In genomic region chrX:119664877-119665276, GRCh38 we compare ENCODE assay signal across 8 cellular contexts. TPM values are rescaled to one million over a fixed set of nuclear protein-coding genes. Genes with fewer than 3 reads are reported as not detected.
DNase-seq lines count a peak whose midpoint lies in the region; ATAC-seq and TF ChIP-seq lines count a peak whose summit lies in the region.
"Not testable (repeated sequence)": the region's sequence is repeated elsewhere in the genome, so short reads cannot be mapped to it uniquely, and the experiment has no call there.

No MANE protein-coding gene starts in this region.

- not testable (repeated sequence) for H3K79me2 ChIP-seq in OCI-LY1 (ENCODE audit: insufficient read depth, low read length)

- DNase-seq in GM13977 (ENCODE audit: low spot score): peak; percentile 29
- DNase-seq in activated T-cell treated with anti-CD3 and anti-CD28 coated beads, Interleukin-2, amount 50 U/mL, for 72 hours: not testable (repeated sequence)
- DNase-seq in naive B cell: peak; percentile 49

- H3K4me1 ChIP-seq in BLaER1: peaks cover 94% of the 10 kb centered on the region
- peaks cover 35% of the 10 kb centered on the region for H3K4me1 ChIP-seq in OCI-LY1 (ENCODE audit: insufficient read depth, low read length, severe bottlenecking)

- not testable (repeated sequence) for H3F3A ChIP-seq in OCI-LY1 (ENCODE audit: insufficient read depth, low read length)

- not testable (repeated sequence) for H3K27me3 Mint-ChIP-seq in IgD-negative memory B cell; activated T-cell treated with anti-CD3 and anti-CD28 coated beads, Interleukin-2, amount 50 U/mL, for 72 hours (ENCODE audit: low read depth); naive B cell; stimulated activated naive CD8-positive, alpha-beta T cell treated with anti-CD3 and anti-CD28 coated beads, Interleukin-15, Interleukin-2, amounts not matched to agents 100 ng/mL and 50 ng/mL, for 24 hours

- 0 out of 2 replicates have a peak overlapping the region, but pooled peaks have one; percentile 9 for H3K4me3 ChIP-seq in BLaER1
- not testable (repeated sequence) for H3K4me3 ChIP-seq in OCI-LY1 (ENCODE audit: low read depth, low read length, poor library complexity, severe bottlenecking)

- H3K27ac Mint-ChIP-seq in IgD-negative memory B cell (peak overlapping the region; percentile 79 to 97 (median 80)), naive B cell (peak overlapping the region; percentile 28 to 96 (median 90))
- H3K27ac Mint-ChIP-seq in activated T-cell treated with anti-CD3 and anti-CD28 coated beads, Interleukin-2, amount 50 U/mL, for 72 hours: peak overlapping the region; percentile 46
- peak overlapping the region; percentile 16 for H3K27ac Mint-ChIP-seq in stimulated activated naive CD8-positive, alpha-beta T cell treated with anti-CD3 and anti-CD28 coated beads, Interleukin-15, Interleukin-2, amounts not matched to agents 100 ng/mL and 50 ng/mL, for 24 hours

- not testable (repeated sequence) for H3K36me3 Mint-ChIP-seq in IgD-negative memory B cell
- H3K36me3 Mint-ChIP-seq in activated T-cell treated with anti-CD3 and anti-CD28 coated beads, Interleukin-2, amount 50 U/mL, for 72 hours (ENCODE audit: insufficient read depth in 2 of 2): peaks cover 10 to 44% of the 10 kb centered on the region in 2 donors
- peaks cover 10 to 22% of the 10 kb centered on the region in 2 donors for H3K36me3 Mint-ChIP-seq in naive B cell
- peaks cover 43% of the 10 kb centered on the region for H3K36me3 Mint-ChIP-seq in stimulated activated naive CD8-positive, alpha-beta T cell treated with anti-CD3 and anti-CD28 coated beads, Interleukin-15, Interleukin-2, amounts not matched to agents 100 ng/mL and 50 ng/mL, for 24 hours (ENCODE audit: low read depth)

- not testable (repeated sequence) for H2AFZ ChIP-seq in OCI-LY1 (ENCODE audit: low read length)

- not testable (repeated sequence) for TF ChIP-seq CTCF in GM13977 (IDR thresholded peaks at IDR 0.05; ENCODE audit: extremely low read depth, insufficient read depth, missing control alignments); OCI-LY1 (IDR thresholded peaks at IDR 0.05; ENCODE audit: low read length)

- H3K27ac ChIP-seq in BLaER1 (peak overlapping the region; percentile 87), OCI-LY1 (ENCODE audit: low read depth, low read length, poor library complexity, severe bottlenecking) (peak overlapping the region; percentile 94)

- H4K20me1 ChIP-seq in BLaER1; OCI-LY1 (ENCODE audit: insufficient read depth, low read length): not testable (repeated sequence)

- not testable (repeated sequence) for H3K9me2 ChIP-seq in OCI-LY1 (ENCODE audit: low read depth, low read length)

- H3K4me3 Mint-ChIP-seq in IgD-negative memory B cell (peak overlapping the region; percentile 60 to 95 (median 80)), naive B cell (peak overlapping the region in 7 of 8 donors; percentile 59 to 89 (median 84))
- not testable (repeated sequence) for H3K4me3 Mint-ChIP-seq in activated T-cell treated with anti-CD3 and anti-CD28 coated beads, Interleukin-2, amount 50 U/mL, for 72 hours; stimulated activated naive CD8-positive, alpha-beta T cell treated with anti-CD3 and anti-CD28 coated beads, Interleukin-15, Interleukin-2, amounts not matched to agents 100 ng/mL and 50 ng/mL, for 24 hours

- ATAC-seq in GM19463 (IDR thresholded peaks at IDR 0.05; ENCODE audit: unreplicated experiment) (peak; percentile 51), naive B cell (ENCODE audit: low read depth in 2 of 2) (peak; percentile 59 to 66)
- not testable (repeated sequence) for ATAC-seq in activated T-cell treated with anti-CD3 and anti-CD28 coated beads, Interleukin-2, amount 50 U/mL, for 72 hours (replicated peaks in 1 of 2)

- H3K27me3 ChIP-seq in BLaER1; OCI-LY1 (ENCODE audit: insufficient read depth, low read length): not testable (repeated sequence)

- H3K4me1 Mint-ChIP-seq in IgD-negative memory B cell (peaks cover 24 to 30% (median 29%) of the 10 kb centered on the region in 3 donors), naive B cell (peaks cover 28 to 59% (median 45%) of the 10 kb centered on the region in 3 donors)
- H3K4me1 Mint-ChIP-seq in activated T-cell treated with anti-CD3 and anti-CD28 coated beads, Interleukin-2, amount 50 U/mL, for 72 hours (ENCODE audit: low read depth): peaks cover 29% of the 10 kb centered on the region
- H3K4me1 Mint-ChIP-seq in stimulated activated naive CD8-positive, alpha-beta T cell treated with anti-CD3 and anti-CD28 coated beads, Interleukin-15, Interleukin-2, amounts not matched to agents 100 ng/mL and 50 ng/mL, for 24 hours (ENCODE audit: low read depth): peaks cover 40% of the 10 kb centered on the region

- H3K9me3 Mint-ChIP-seq in IgD-negative memory B cell; activated T-cell treated with anti-CD3 and anti-CD28 coated beads, Interleukin-2, amount 50 U/mL, for 72 hours; naive B cell; stimulated activated naive CD8-positive, alpha-beta T cell treated with anti-CD3 and anti-CD28 coated beads, Interleukin-15, Interleukin-2, amounts not matched to agents 100 ng/mL and 50 ng/mL, for 24 hours: not testable (repeated sequence)

- H3K9me3 ChIP-seq in BLaER1; OCI-LY1 (ENCODE audit: low read length): not testable (repeated sequence)

- H3K4me2 ChIP-seq in BLaER1: peak overlapping the region; percentile 90
- H3K4me2 ChIP-seq in OCI-LY1 (ENCODE audit: low read length): not testable (repeated sequence)

- peak overlapping the region; percentile 36; the same call in 1 of the 2 replicates for H3K9ac ChIP-seq in BLaER1
- not testable (repeated sequence) for H3K9ac ChIP-seq in OCI-LY1 (ENCODE audit: low read length)

- H3K36me3 ChIP-seq in BLaER1 (peaks cover 47% of the 10 kb centered on the region), OCI-LY1 (ENCODE audit: insufficient read depth, low read length) (peaks cover 52% of the 10 kb centered on the region)

- in situ Hi-C loops in GM13977 (cut with MboI; ENCODE audit: low pct_unique_long_range_greater_than_20kb, low sequenced_read_pairs, unreplicated experiment): not testable (repeated sequence)

RNA-seq across cellular contexts. Expression of gene SEPTIN6, which starts 28.1 kb away (rescaled TPM):
- polyA plus RNA-seq in IgD-negative memory B cell (241 TPM), naive B cell (ENCODE audit: low read depth in 6 of 6) (100 to 1,000 TPM in 5 of 6 donors, 10 to 100 TPM in 1; 78.8 to 189 (median 150) TPM)
- 100 to 1,000 TPM; 183 to 275 TPM for total RNA-seq in activated T-cell treated with anti-CD3 and anti-CD28 coated beads, Interleukin-2, amount 50 U/mL, for 72 hours

RNA-seq across cellular contexts. Expression of gene NKRF, which starts 58.7 kb away (rescaled TPM):
- polyA plus RNA-seq in IgD-negative memory B cell (7.1 TPM), naive B cell (ENCODE audit: low read depth in 6 of 6) (1 to 10 TPM; 4.2 to 9.4 (median 7.1) TPM)
- 10 to 100 TPM; 15.9 to 18.8 TPM for total RNA-seq in activated T-cell treated with anti-CD3 and anti-CD28 coated beads, Interleukin-2, amount 50 U/mL, for 72 hours

Comparison
In these comparisons a context has a peak if more than half of its experiments do, and no peak if none do; other contexts are left out.
1. H3K27ac Mint-ChIP-seq: peak in every context shown above with its lines; median percentile 90 in naive B cell; 80 in IgD-negative memory B cell; 46 in activated T-cell treated with anti-CD3 and anti-CD28 coated beads, Interleukin-2, amount 50 U/mL, for 72 hours; 16 in stimulated activated naive CD8-positive, alpha-beta T cell treated with anti-CD3 and anti-CD28 coated beads, Interleukin-15, Interleukin-2, amounts not matched to agents 100 ng/mL and 50 ng/mL, for 24 hours.